26 cellular contexts compared by ENCODE assay signal in the genomic region with DNA sequence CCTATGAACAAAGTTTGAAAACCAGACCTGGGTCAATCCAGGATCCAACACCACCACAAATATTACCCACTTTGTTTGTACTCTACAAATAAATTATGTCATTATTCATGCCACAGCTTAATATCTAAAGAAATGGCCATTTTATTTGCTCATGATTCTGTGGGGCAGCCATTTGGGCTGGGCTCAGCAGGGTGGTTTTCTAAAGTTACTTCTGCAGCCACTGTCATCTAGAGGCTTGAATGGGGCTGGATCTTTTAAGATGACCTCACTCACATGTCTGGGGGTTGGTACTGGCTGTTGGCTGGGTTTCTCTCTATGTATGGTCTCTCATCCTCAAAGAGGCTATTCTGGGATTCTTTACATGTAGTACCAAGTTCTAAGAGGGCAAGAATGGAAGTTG.
DNase-seq lines count a peak whose midpoint lies in the region; ATAC-seq and TF ChIP-seq lines count a peak whose summit lies in the region.
"Had no signal": no experiment of that assay in that cellular context is flagged by ENCODE, and none has a peak within 500 bp of the region (broad histone marks: within the 10 kb centered on the region; RNA-seq: fewer than 3 reads in every experiment).

No MANE protein-coding gene starts in this region.

- H3K4me3 ChIP-seq in GM23338 (no peak overlapping the region), MM.1S (ENCODE audit: low read length) (no peak overlapping the region), mucosa of descending colon (no peak overlapping the region)
- no peak overlapping the region for H3K4me3 ChIP-seq in CD4-positive, alpha-beta memory T cell (ENCODE audit: low read length in 2 of 2)
- H3K4me3 ChIP-seq: A549, SJCRH30 had no signal

- H3K27me3 ChIP-seq in GM23338 (ENCODE audit: insufficient read depth) = no peaks in the 10 kb centered on the region
- H3K27me3 ChIP-seq in MM.1S (replicated peaks; ENCODE audit: insufficient read depth, low read length) = no peaks in the 10 kb centered on the region
- no peaks in the 10 kb centered on the region for H3K27me3 ChIP-seq in CD4-positive, alpha-beta memory T cell (ENCODE audit: insufficient read depth, low read length)
- H3K27me3 ChIP-seq: SJCRH30 had no signal

- no peak overlapping the region for H3K27ac Mint-ChIP-seq in GM23338
- peak overlapping the region; percentile 95 for H3K27ac Mint-ChIP-seq in chondrocyte (ENCODE audit: unreplicated experiment)
- H3K27ac Mint-ChIP-seq in osteocyte (ENCODE audit: unreplicated experiment) = peak overlapping the region; percentile 94
- H3K27ac Mint-ChIP-seq in CD4-positive, alpha-beta memory T cell = no peak overlapping the region
- H3K27ac Mint-ChIP-seq: CD8-positive, alpha-beta T cell had no signal

- peaks cover 6% of the 10 kb centered on the region; the same call in 1 of the 2 replicates for H3K9me2 ChIP-seq in GM23338 (ENCODE audit: insufficient read depth)
- no peaks in the 10 kb centered on the region for H3K9me2 ChIP-seq in MM.1S (replicated peaks; ENCODE audit: insufficient read depth, low read length)

- ATAC-seq in GM23338 (no peak), mucosa of descending colon (no peak)
- ATAC-seq: A549; CD8-positive, alpha-beta T cell; Right ventricle myocardium inferior had no signal

- H3K9me3 ChIP-seq in MM.1S (replicated peaks; ENCODE audit: insufficient read depth, low read length) = no peaks in the 10 kb centered on the region
- H3K9me3 ChIP-seq in mucosa of descending colon = no peaks in the 10 kb centered on the region
- H3K9me3 ChIP-seq in CD4-positive, alpha-beta memory T cell (ENCODE audit: control insufficient read depth in 1 of 2, low read length in 2 of 2) = no peaks in the 10 kb centered on the region

- H3K79me2 ChIP-seq in GM23338 (replicated peaks; ENCODE audit: insufficient read depth) (no peaks in the 10 kb centered on the region), MM.1S (ENCODE audit: low read length) (no peaks in the 10 kb centered on the region)

- H3K4me2 ChIP-seq in GM23338 (no peak overlapping the region), MM.1S (ENCODE audit: low read depth, low read length) (0 out of 2 replicates have a peak overlapping the region, but pooled peaks have one; percentile 50)
- H3K4me2 ChIP-seq: A549 had no signal

- H3F3A ChIP-seq in GM23338 (replicated peaks; ENCODE audit: low read depth) = no peaks in the 10 kb centered on the region
- H3F3A ChIP-seq in MM.1S (ENCODE audit: insufficient read depth, low read length) = peaks cover 15% of the 10 kb centered on the region

- H3K4me1 ChIP-seq in GM23338 (ENCODE audit: insufficient read depth) (no peaks in the 10 kb centered on the region), MM.1S (ENCODE audit: low read length) (peaks cover 23% of the 10 kb centered on the region), mucosa of descending colon (ENCODE audit: low read depth) (no peaks in the 10 kb centered on the region)
- H3K4me1 ChIP-seq in CD4-positive, alpha-beta memory T cell (ENCODE audit: insufficient read depth, low read length) = peaks cover 12% of the 10 kb centered on the region
- H3K4me1 ChIP-seq: SJCRH30 had no signal

- no peak overlapping the region for H3K9ac ChIP-seq in MM.1S (ENCODE audit: low read length)

- H3K4me3 Mint-ChIP-seq in GM23338 = no peak overlapping the region
- no peak overlapping the region for H3K4me3 Mint-ChIP-seq in chondrocyte (ENCODE audit: unreplicated experiment)
- peak overlapping the region; percentile 17 for H3K4me3 Mint-ChIP-seq in osteocyte (ENCODE audit: unreplicated experiment)
- H3K4me3 Mint-ChIP-seq in CD4-positive, alpha-beta memory T cell = no peak overlapping the region
- H3K4me3 Mint-ChIP-seq: CD8-positive, alpha-beta T cell had no signal

- H3K9me3 Mint-ChIP-seq in GM23338 (peaks cover 8% of the 10 kb centered on the region), chondrocyte (ENCODE audit: low read depth) (peaks cover 14% of the 10 kb centered on the region), osteocyte (ENCODE audit: unreplicated experiment) (peaks cover 7% of the 10 kb centered on the region)
- H3K9me3 Mint-ChIP-seq in CD4-positive, alpha-beta memory T cell = peaks cover 0 to 13% (median 5%) of the 10 kb centered on the region in 8 donors

- H3K27ac ChIP-seq in GM23338 (ENCODE audit: low read depth) (no peak overlapping the region), MM.1S (ENCODE audit: low read length) (peak overlapping the region; percentile 77; the same call in 1 of the 2 replicates)
- H3K27ac ChIP-seq in CD4-positive, alpha-beta memory T cell (ENCODE audit: low read depth, low read length) = no peak overlapping the region
- H3K27ac ChIP-seq: A549, SJCRH30 had no signal

- no peaks in the 10 kb centered on the region for H3K36me3 Mint-ChIP-seq in GM23338 (ENCODE audit: low read depth)
- H3K36me3 Mint-ChIP-seq in chondrocyte (ENCODE audit: low read depth) = peaks cover 2% of the 10 kb centered on the region
- peaks cover 3% of the 10 kb centered on the region for H3K36me3 Mint-ChIP-seq in osteocyte (ENCODE audit: unreplicated experiment)
- H3K36me3 Mint-ChIP-seq in CD4-positive, alpha-beta memory T cell = peaks cover 6 to 18% of the 10 kb centered on the region in 2 donors

- no peak for DNase-seq in GM23338 (ENCODE audit: low spot score)
- no peak for DNase-seq in MM.1S
- DNase-seq in chondrocyte (ENCODE audit: low spot score) = no peak
- no peak for DNase-seq in osteocyte (ENCODE audit: extremely low spot score, unreplicated experiment)
- DNase-seq in mucosa of descending colon = no peak
- DNase-seq in HuH-7.5 (ENCODE audit: low spot score) = no peak
- no peak for DNase-seq in CD4-positive, alpha-beta memory T cell
- no peak for DNase-seq in NCI-H526 (lab: John Stamatoyannopoulos, UW)
- DNase-seq: AML-193; C1 segment of cervical spinal cord; CD8-positive, alpha-beta T cell; DMS 273 treated with DMSO at 0.1 percent for 48 hours; DMS79; EL; GDM1; Karpas-422; NCI-H1092 treated with DMSO at 0.1 percent for 48 hours; NCI-H1436; NCI-H187 treated with DMSO at 0.1 percent for 48 hours; NCI-H2171 treated with DMSO at 0.1 percent for 48 hours; NCI-H345; NCI-H510A treated with DMSO at 0.1 percent for 48 hours; NCI-H748 treated with DMSO at 0.1 percent for 48 hours; SJCRH30 had no signal

- CTCF ChIA-PET in CD4-positive, alpha-beta memory T cell (lab: Charles Lee; ENCODE audit: partially characterized antibody) = no interaction called here

- peaks cover 8% of the 10 kb centered on the region; the same call in 2 of the 3 replicates for H3K4me1 Mint-ChIP-seq in GM23338
- H3K4me1 Mint-ChIP-seq in chondrocyte (ENCODE audit: low read depth) = peaks cover 72% of the 10 kb centered on the region
- H3K4me1 Mint-ChIP-seq in osteocyte (ENCODE audit: unreplicated experiment) = peaks cover 64% of the 10 kb centered on the region
- H3K4me1 Mint-ChIP-seq in CD4-positive, alpha-beta memory T cell = peaks cover 14 to 27% (median 18%) of the 10 kb centered on the region in 4 donors

- no peak for TF ChIP-seq CTCF in GM23338 (conservative IDR thresholded peaks at IDR 0.05; ENCODE audit: low read depth in 2 of 2)
- no peak for TF ChIP-seq CTCF in MM.1S (IDR thresholded peaks at IDR 0.05; ENCODE audit: low read length)
- TF ChIP-seq CTCF in chondrocyte (IDR thresholded peaks at IDR 0.05) = no peak
- TF ChIP-seq CTCF in osteocyte (IDR thresholded peaks at IDR 0.05) = no peak
- TF ChIP-seq CTCF in mucosa of descending colon (IDR thresholded peaks at IDR 0.05) = no peak

- H3K27me3 Mint-ChIP-seq in GM23338 (ENCODE audit: insufficient read depth, low read depth, poor library complexity) (peaks cover 6% of the 10 kb centered on the region), chondrocyte (ENCODE audit: low read depth) (no peaks in the 10 kb centered on the region), osteocyte (ENCODE audit: unreplicated experiment) (no peaks in the 10 kb centered on the region)
- H3K27me3 Mint-ChIP-seq in CD4-positive, alpha-beta memory T cell = no peaks in the 10 kb centered on the region

- intact Hi-C loops in mucosa of descending colon (cut with DNase I, micrococcal nuclease) = no loop called here
- intact Hi-C loops in CD4-positive, alpha-beta memory T cell (cut with micrococcal nuclease) = no loop called here

- H3K36me3 ChIP-seq in GM23338 (ENCODE audit: insufficient read depth) (no peaks in the 10 kb centered on the region), MM.1S (replicated peaks; ENCODE audit: insufficient read depth, low read length) (no peaks in the 10 kb centered on the region), mucosa of descending colon (ENCODE audit: low read depth) (no peaks in the 10 kb centered on the region)
- no peaks in the 10 kb centered on the region for H3K36me3 ChIP-seq in CD4-positive, alpha-beta memory T cell (ENCODE audit: insufficient read depth, low read length)
- H3K36me3 ChIP-seq: SJCRH30 had no signal

- POLR2A ChIA-PET in CD4-positive, alpha-beta memory T cell (lab: Charles Lee; ENCODE audit: partially characterized antibody) = interaction anchor here (1.1 to 1.3 kb wide), 3 partner anchors 17 to 42 kb away, joined by 3 read pairs; no protein-coding TSS in a partner anchor

- no peak overlapping the region for H2AFZ ChIP-seq in GM23338
- no peak overlapping the region for H2AFZ ChIP-seq in MM.1S (ENCODE audit: low read length)

- H4K20me1 ChIP-seq in GM23338 (replicated peaks; ENCODE audit: insufficient read depth) (no peaks in the 10 kb centered on the region), MM.1S (ENCODE audit: insufficient read depth, low read length) (no peaks in the 10 kb centered on the region)

TF ChIP-seq in GM23338, 12 proteins besides CTCF, POLR2A, EP300 and RAD21:
- TF ChIP-seq ZNF114 (CRISPR knock-in tag; IDR thresholded peaks at IDR 0.05) (no peak), ZNF331 (CRISPR knock-in tag; IDR thresholded peaks at IDR 0.05; ENCODE audit: low read depth) (peak; percentile 96)

Comparison
In these comparisons a context has a peak if more than half of its experiments do, and no peak if none do; other contexts are left out.
1. H3K27ac Mint-ChIP-seq: peak in chondrocyte (single experiment) and osteocyte (single experiment); none in GM23338 (single experiment) and CD4-positive, alpha-beta memory T cell (0 of 7).